ENCODE assay signal across 8 cellular contexts in genomic region chr2:102806250-102806837, GRCh38. TPM values are rescaled to one million over a fixed set of nuclear protein-coding genes. Genes with fewer than 3 reads are reported as not detected.
DNase-seq lines count a peak whose midpoint lies in the region; ATAC-seq and TF ChIP-seq lines count a peak whose summit lies in the region.

No MANE protein-coding gene starts in this region.

- ATAC-seq in GM21717 (IDR thresholded peaks at IDR 0.05; ENCODE audit: unreplicated experiment) = peak; percentile 75

- DNase-seq in GDM1 (lab: John Stamatoyannopoulos, UW) = peak; percentile 30
- peak; percentile 44 to 51 for DNase-seq in SHP77 (lab: John Stamatoyannopoulos, UW)
- DNase-seq in astrocyte of the hippocampus (ENCODE audit: low read depth, low spot score) = peak; percentile 84
- DNase-seq in hypothalamus (lab: John Stamatoyannopoulos, UW) = peak in 41 of 51 donors; percentile 2 to 66 (median 24)
- no peak for DNase-seq in GF-D8 (lab: John Stamatoyannopoulos, UW)

- H3K4me1 ChIP-seq in KMS-11 (ENCODE audit: low read depth, poor library complexity, severe bottlenecking) = no peaks in the 10 kb centered on the region
- peaks cover 41 to 63% (median 54%) of the 10 kb centered on the region in 3 donors for H3K4me1 ChIP-seq in skeletal muscle tissue (ENCODE audit: control insufficient read depth in 3 of 3, insufficient read depth in 3 of 3, low read length in 3 of 3)

- no peaks in the 10 kb centered on the region for H3K36me3 ChIP-seq in KMS-11 (ENCODE audit: insufficient read depth)
- H3K36me3 ChIP-seq in skeletal muscle tissue (ENCODE audit: control insufficient read depth in 3 of 3, insufficient read depth in 3 of 3, low read length in 3 of 3) = no peaks in the 10 kb centered on the region

- H3K27me3 ChIP-seq in KMS-11 (ENCODE audit: insufficient read depth, low read depth) (no peaks in the 10 kb centered on the region), skeletal muscle tissue (ENCODE audit: control insufficient read depth in 3 of 3, insufficient read depth in 3 of 3, low read length in 3 of 3) (no peaks in the 10 kb centered on the region)

- no peaks in the 10 kb centered on the region for H3K9me3 ChIP-seq in skeletal muscle tissue (ENCODE audit: control insufficient read depth in 3 of 3, low read length in 3 of 3)

- peak; percentile 59 for TF ChIP-seq CTCF in KMS-11 (conservative IDR thresholded peaks at IDR 0.05; ENCODE audit: low read depth, low read length)

- H3K4me2 ChIP-seq in KMS-11 = no peak overlapping the region

- H4K20me1 ChIP-seq in KMS-11 (ENCODE audit: insufficient read depth) = no peaks in the 10 kb centered on the region

- no peak overlapping the region for H3K4me3 ChIP-seq in KMS-11 (IDR thresholded peaks at IDR 0.05; ENCODE audit: insufficient read depth, low read depth, low read length)
- H3K4me3 ChIP-seq in skeletal muscle tissue (ENCODE audit: low read length in 3 of 3) = no peak overlapping the region

- H3K27ac ChIP-seq in KMS-11 (no peak overlapping the region), skeletal muscle tissue (ENCODE audit: low read depth, low read length) (peak overlapping the region; percentile 56)

- H3K9ac ChIP-seq in KMS-11 = no peak overlapping the region
- H3K9ac ChIP-seq in skeletal muscle tissue (ENCODE audit: low read depth in 1 of 3, low read length in 3 of 3) = no peak overlapping the region

- no peaks in the 10 kb centered on the region for H3K79me2 ChIP-seq in KMS-11 (ENCODE audit: insufficient read depth, low read depth)

- no peak overlapping the region for H2AFZ ChIP-seq in KMS-11 (ENCODE audit: low read depth)

RNA-seq across cellular contexts. Expression of gene TMEM182, which starts 44.5 kb away (rescaled TPM):
- 152 TPM for total RNA-seq in skeletal muscle tissue
